ENCODE assay signal across 8 cellular contexts in the genomic region with DNA sequence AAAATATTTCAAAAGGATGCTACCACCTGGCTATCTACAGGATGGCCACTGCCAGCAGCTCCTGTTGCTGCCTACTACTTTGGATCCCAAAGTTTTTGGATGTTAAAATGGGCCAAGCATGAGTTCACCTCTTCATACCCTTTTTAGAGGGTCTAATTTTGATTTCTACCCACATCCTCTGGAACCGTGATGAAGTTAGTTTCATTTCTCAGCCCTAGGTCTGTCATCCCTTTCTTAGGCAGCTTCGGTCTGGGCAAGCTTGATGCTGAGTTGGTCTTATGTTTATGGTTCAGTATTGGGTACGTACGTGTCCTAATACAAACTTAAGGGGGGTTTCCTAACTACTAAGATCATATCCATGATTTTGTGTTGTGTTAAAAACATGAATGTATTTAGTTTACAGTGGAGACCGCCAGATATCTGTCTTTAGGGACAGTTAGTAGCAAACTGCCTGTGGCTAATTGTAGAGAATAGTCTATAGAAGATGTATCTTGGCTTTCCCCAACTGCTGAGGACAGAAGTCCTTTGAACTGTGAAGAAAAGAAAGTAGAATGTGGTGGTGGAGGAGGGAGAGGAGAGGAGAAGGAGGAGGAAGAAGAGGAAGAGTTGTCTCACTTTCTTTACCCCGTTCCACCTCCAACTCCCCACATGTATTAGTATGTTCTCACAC.
DNase-seq lines count a peak whose midpoint lies in the region; ATAC-seq and TF ChIP-seq lines count a peak whose summit lies in the region.

No MANE protein-coding gene starts in this region.

- H3K27me3 ChIP-seq in vagina = no peaks in the 10 kb centered on the region

- H3K36me3 ChIP-seq in vagina = no peaks in the 10 kb centered on the region

- peak; percentile 40 for DNase-seq in activated naive CD4-positive, alpha-beta T cell treated with anti-CD3 and anti-CD28 coated beads, Interleukin-2, amount 10 ng/mL, durations not matched to agents 7 days and 5 days
- DNase-seq in activated naive CD4-positive, alpha-beta T cell (lab: John Stamatoyannopoulos, UW) = no peak
- no peak for DNase-seq in activated CD4-positive, alpha-beta memory T cell treated with anti-CD3 and anti-CD28 coated beads, Interleukin-2, amount 10 ng/mL, durations not matched to agents 7 days and 5 days
- no peak for DNase-seq in GM10248 (ENCODE audit: extremely low spot score)
- no peak for DNase-seq in NCI-H1436 treated with DMSO at 0.1 percent for 48 hours (lab: John Stamatoyannopoulos, UW)
- no peak for DNase-seq in vagina (ENCODE audit: extremely low spot score in 2 of 2)
- DNase-seq in glutamatergic neuron = no peak

- POLR2A ChIA-PET in activated CD4-positive, alpha-beta memory T cell treated with anti-CD3 and anti-CD28 coated beads, Interleukin-2, amount 10 ng/mL, durations not matched to agents 7 days and 5 days (lab: Charles Lee) = interaction anchor here (0.8 to 4.5 kb wide), 22 partner anchors 13 to 303 kb away, joined by 3 to 22 read pairs (median 4); partner anchors contain the start of gene ITGA4
- POLR2A ChIA-PET in GM10248 (lab: Yijun Ruan, JAX) = interaction anchor here (0.6 kb wide), 1 partner anchor 20 kb away, joined by 3 read pairs; no protein-coding TSS in a partner anchor

- H3K27me3 Mint-ChIP-seq in activated naive CD4-positive, alpha-beta T cell treated with anti-CD3 and anti-CD28 coated beads, Interleukin-2, amount 10 ng/mL, durations not matched to agents 7 days and 5 days = no peaks in the 10 kb centered on the region
- no peaks in the 10 kb centered on the region for H3K27me3 Mint-ChIP-seq in activated CD4-positive, alpha-beta memory T cell treated with anti-CD3 and anti-CD28 coated beads, Interleukin-2, amount 10 ng/mL, durations not matched to agents 7 days and 5 days
- H3K27me3 Mint-ChIP-seq in glutamatergic neuron (ENCODE audit: unreplicated experiment) = no peaks in the 10 kb centered on the region

- peak; percentile 83 for ATAC-seq in HG02943 (IDR thresholded peaks at IDR 0.05; ENCODE audit: low read depth, unreplicated experiment)

- no peak for TF ChIP-seq CTCF in GM10248 (IDR thresholded peaks at IDR 0.05; ENCODE audit: control extremely low read depth, extremely low read depth, low read depth, missing control alignments)
- TF ChIP-seq CTCF in vagina (IDR thresholded peaks at IDR 0.05) = no peak
- no peak for TF ChIP-seq CTCF in glutamatergic neuron (IDR thresholded peaks at IDR 0.05; ENCODE audit: partially characterized antibody, unreplicated experiment)

- H3K4me3 ChIP-seq in vagina = no peak overlapping the region

- H3K4me3 Mint-ChIP-seq in activated naive CD4-positive, alpha-beta T cell treated with anti-CD3 and anti-CD28 coated beads, Interleukin-2, amount 10 ng/mL, durations not matched to agents 7 days and 5 days = peak overlapping the region; percentile 8
- peak overlapping the region; percentile 56 for H3K4me3 Mint-ChIP-seq in activated CD4-positive, alpha-beta memory T cell treated with anti-CD3 and anti-CD28 coated beads, Interleukin-2, amount 10 ng/mL, durations not matched to agents 7 days and 5 days
- H3K4me3 Mint-ChIP-seq in glutamatergic neuron (ENCODE audit: unreplicated experiment) = no peak overlapping the region

- no peaks in the 10 kb centered on the region for H3K9me3 ChIP-seq in vagina

- no peak overlapping the region for H3K27ac ChIP-seq in vagina

- intact Hi-C loops in vagina (cut with DNase I) = no loop called here

- peaks cover 64% of the 10 kb centered on the region for H3K4me1 Mint-ChIP-seq in activated naive CD4-positive, alpha-beta T cell treated with anti-CD3 and anti-CD28 coated beads, Interleukin-2, amount 10 ng/mL, durations not matched to agents 7 days and 5 days
- peaks cover 59% of the 10 kb centered on the region for H3K4me1 Mint-ChIP-seq in activated CD4-positive, alpha-beta memory T cell treated with anti-CD3 and anti-CD28 coated beads, Interleukin-2, amount 10 ng/mL, durations not matched to agents 7 days and 5 days
- H3K4me1 Mint-ChIP-seq in glutamatergic neuron (ENCODE audit: low read depth, unreplicated experiment) = no peaks in the 10 kb centered on the region

- TF ChIP-seq POLR2A in vagina (IDR thresholded peaks at IDR 0.05) = no peak

- no peaks in the 10 kb centered on the region for H3K4me1 ChIP-seq in vagina

- peaks cover 37% of the 10 kb centered on the region for H3K9me3 Mint-ChIP-seq in activated naive CD4-positive, alpha-beta T cell treated with anti-CD3 and anti-CD28 coated beads, Interleukin-2, amount 10 ng/mL, durations not matched to agents 7 days and 5 days
- peaks cover 26% of the 10 kb centered on the region for H3K9me3 Mint-ChIP-seq in activated CD4-positive, alpha-beta memory T cell treated with anti-CD3 and anti-CD28 coated beads, Interleukin-2, amount 10 ng/mL, durations not matched to agents 7 days and 5 days
- H3K9me3 Mint-ChIP-seq in glutamatergic neuron (ENCODE audit: unreplicated experiment) = no peaks in the 10 kb centered on the region

- CTCF ChIA-PET in activated naive CD4-positive, alpha-beta T cell treated with anti-CD3 and anti-CD28 coated beads, Interleukin-2, amount 10 ng/mL, durations not matched to agents 7 days and 5 days (lab: Charles Lee) = interaction anchor here (1.0 kb wide), 1 partner anchor 12 kb away, joined by 3 read pairs; no protein-coding TSS in a partner anchor
- CTCF ChIA-PET in activated CD4-positive, alpha-beta memory T cell treated with anti-CD3 and anti-CD28 coated beads, Interleukin-2, amount 10 ng/mL, durations not matched to agents 7 days and 5 days (lab: Charles Lee) = interaction anchor here (0.7 to 2.0 kb wide), 4 partner anchors 13 to 301 kb away, joined by 3 to 6 read pairs (median 4); partner anchors contain the start of gene ITGA4
- CTCF ChIA-PET in GM10248 (lab: Yijun Ruan, JAX) = interaction anchor here (1.4 to 1.8 kb wide), 4 partner anchors 12 to 60 kb away, joined by 3 to 12 read pairs (median 4); no protein-coding TSS in a partner anchor

- peak overlapping the region; percentile 88 for H3K27ac Mint-ChIP-seq in activated naive CD4-positive, alpha-beta T cell treated with anti-CD3 and anti-CD28 coated beads, Interleukin-2, amount 10 ng/mL, durations not matched to agents 7 days and 5 days
- peak overlapping the region; percentile 95 for H3K27ac Mint-ChIP-seq in activated CD4-positive, alpha-beta memory T cell treated with anti-CD3 and anti-CD28 coated beads, Interleukin-2, amount 10 ng/mL, durations not matched to agents 7 days and 5 days
- no peak overlapping the region for H3K27ac Mint-ChIP-seq in glutamatergic neuron (ENCODE audit: unreplicated experiment)

- peaks cover 44% of the 10 kb centered on the region for H3K36me3 Mint-ChIP-seq in activated naive CD4-positive, alpha-beta T cell treated with anti-CD3 and anti-CD28 coated beads, Interleukin-2, amount 10 ng/mL, durations not matched to agents 7 days and 5 days
- H3K36me3 Mint-ChIP-seq in activated CD4-positive, alpha-beta memory T cell treated with anti-CD3 and anti-CD28 coated beads, Interleukin-2, amount 10 ng/mL, durations not matched to agents 7 days and 5 days (ENCODE audit: low read depth) = peaks cover 42% of the 10 kb centered on the region
- peaks cover 17% of the 10 kb centered on the region for H3K36me3 Mint-ChIP-seq in glutamatergic neuron (ENCODE audit: unreplicated experiment)
